In genomic region chr1:3856923-3857790, GRCh38 we compare ENCODE assay signal across 1 cellular context.
TF ChIP-seq lines count a peak whose summit lies in the region.

Gene CEP104 (minus strand): TSS chr1:3857211. CDS start chr1:3852407, 4,804 bp downstream.
A gene with protein sequence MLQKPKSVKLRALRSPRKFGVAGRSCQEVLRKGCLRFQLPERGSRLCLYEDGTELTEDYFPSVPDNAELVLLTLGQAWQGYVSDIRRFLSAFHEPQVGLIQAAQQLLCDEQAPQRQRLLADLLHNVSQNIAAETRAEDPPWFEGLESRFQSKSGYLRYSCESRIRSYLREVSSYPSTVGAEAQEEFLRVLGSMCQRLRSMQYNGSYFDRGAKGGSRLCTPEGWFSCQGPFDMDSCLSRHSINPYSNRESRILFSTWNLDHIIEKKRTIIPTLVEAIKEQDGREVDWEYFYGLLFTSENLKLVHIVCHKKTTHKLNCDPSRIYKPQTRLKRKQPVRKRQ (plus strand): TSS chr1:3857476. CDS start chr1:3857604, 128 bp downstream.

TF ChIP-seq in K562, 482 proteins besides CTCF, POLR2A, EP300 and RAD21 (continued from another document and continues in another):
- TF ChIP-seq POLR2AphosphoS5 (IDR thresholded peaks at IDR 0.05; ENCODE audit: control insufficient read depth, insufficient read depth, low read depth, low read length): peak; percentile 42; the same call in 1 of the 2 replicates
- TF ChIP-seq KLF13 (tag; IDR thresholded peaks at IDR 0.05; ENCODE audit: borderline replicate concordance, low read depth): peak; percentile 33; the same call in 1 of the 2 replicates
- no peak; the same call in 1 of the 2 replicates for TF ChIP-seq DMBX1 (CRISPR knock-in tag; IDR thresholded peaks at IDR 0.05; ENCODE audit: borderline replicate concordance)
- peak; percentile 63 for TF ChIP-seq POU5F1 (IDR thresholded peaks at IDR 0.05; ENCODE audit: borderline replicate concordance, low read depth, low read length, partially characterized antibody)
- TF ChIP-seq SOX6 (IDR thresholded peaks at IDR 0.05): no peak
- TF ChIP-seq, protein P1, sequence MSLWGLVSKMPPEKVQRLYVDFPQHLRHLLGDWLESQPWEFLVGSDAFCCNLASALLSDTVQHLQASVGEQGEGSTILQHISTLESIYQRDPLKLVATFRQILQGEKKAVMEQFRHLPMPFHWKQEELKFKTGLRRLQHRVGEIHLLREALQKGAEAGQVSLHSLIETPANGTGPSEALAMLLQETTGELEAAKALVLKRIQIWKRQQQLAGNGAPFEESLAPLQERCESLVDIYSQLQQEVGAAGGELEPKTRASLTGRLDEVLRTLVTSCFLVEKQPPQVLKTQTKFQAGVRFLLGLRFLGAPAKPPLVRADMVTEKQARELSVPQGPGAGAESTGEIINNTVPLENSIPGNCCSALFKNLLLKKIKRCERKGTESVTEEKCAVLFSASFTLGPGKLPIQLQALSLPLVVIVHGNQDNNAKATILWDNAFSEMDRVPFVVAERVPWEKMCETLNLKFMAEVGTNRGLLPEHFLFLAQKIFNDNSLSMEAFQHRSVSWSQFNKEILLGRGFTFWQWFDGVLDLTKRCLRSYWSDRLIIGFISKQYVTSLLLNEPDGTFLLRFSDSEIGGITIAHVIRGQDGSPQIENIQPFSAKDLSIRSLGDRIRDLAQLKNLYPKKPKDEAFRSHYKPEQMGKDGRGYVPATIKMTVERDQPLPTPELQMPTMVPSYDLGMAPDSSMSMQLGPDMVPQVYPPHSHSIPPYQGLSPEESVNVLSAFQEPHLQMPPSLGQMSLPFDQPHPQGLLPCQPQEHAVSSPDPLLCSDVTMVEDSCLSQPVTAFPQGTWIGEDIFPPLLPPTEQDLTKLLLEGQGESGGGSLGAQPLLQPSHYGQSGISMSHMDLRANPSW (CRISPR knock-in tag; IDR thresholded peaks at IDR 0.05): 0 out of 2 replicates have a peak, but pooled peaks have one; percentile 73
- TF ChIP-seq, protein P2, sequence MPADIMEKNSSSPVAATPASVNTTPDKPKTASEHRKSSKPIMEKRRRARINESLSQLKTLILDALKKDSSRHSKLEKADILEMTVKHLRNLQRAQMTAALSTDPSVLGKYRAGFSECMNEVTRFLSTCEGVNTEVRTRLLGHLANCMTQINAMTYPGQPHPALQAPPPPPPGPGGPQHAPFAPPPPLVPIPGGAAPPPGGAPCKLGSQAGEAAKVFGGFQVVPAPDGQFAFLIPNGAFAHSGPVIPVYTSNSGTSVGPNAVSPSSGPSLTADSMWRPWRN (IDR thresholded peaks at IDR 0.05; ENCODE audit: low read depth): no peak
- TF ChIP-seq ATF1 (CRISPR knock-in tag; IDR thresholded peaks at IDR 0.05): peak; percentile 37; the same call in 1 of the 2 replicates
- TF ChIP-seq ATF1 (tag; IDR thresholded peaks at IDR 0.05): peak; percentile 89
- no peak for TF ChIP-seq ZNF766 (CRISPR knock-in tag; conservative IDR thresholded peaks at IDR 0.05)
- TF ChIP-seq RNF2 (IDR thresholded peaks at IDR 0.05): peak; percentile 62; the same call in 1 of the 2 replicates
- TF ChIP-seq, protein P3, sequence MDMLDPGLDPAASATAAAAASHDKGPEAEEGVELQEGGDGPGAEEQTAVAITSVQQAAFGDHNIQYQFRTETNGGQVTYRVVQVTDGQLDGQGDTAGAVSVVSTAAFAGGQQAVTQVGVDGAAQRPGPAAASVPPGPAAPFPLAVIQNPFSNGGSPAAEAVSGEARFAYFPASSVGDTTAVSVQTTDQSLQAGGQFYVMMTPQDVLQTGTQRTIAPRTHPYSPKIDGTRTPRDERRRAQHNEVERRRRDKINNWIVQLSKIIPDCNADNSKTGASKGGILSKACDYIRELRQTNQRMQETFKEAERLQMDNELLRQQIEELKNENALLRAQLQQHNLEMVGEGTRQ (CRISPR knock-in tag; IDR thresholded peaks at IDR 0.05): no peak
- no peak for TF ChIP-seq GATA2 (CRISPR knock-in tag; IDR thresholded peaks at IDR 0.05)
- no peak for TF ChIP-seq ID3 (CRISPR knock-in tag; IDR thresholded peaks at IDR 0.05)
- 0 out of 2 replicates have a peak, but pooled peaks have one; percentile 27 for TF ChIP-seq ID3 (tag; IDR thresholded peaks at IDR 0.05)
- TF ChIP-seq, protein P4, sequence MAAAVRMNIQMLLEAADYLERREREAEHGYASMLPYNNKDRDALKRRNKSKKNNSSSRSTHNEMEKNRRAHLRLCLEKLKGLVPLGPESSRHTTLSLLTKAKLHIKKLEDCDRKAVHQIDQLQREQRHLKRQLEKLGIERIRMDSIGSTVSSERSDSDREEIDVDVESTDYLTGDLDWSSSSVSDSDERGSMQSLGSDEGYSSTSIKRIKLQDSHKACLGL (CRISPR knock-in tag; IDR thresholded peaks at IDR 0.05; ENCODE audit: borderline replicate concordance, poor library complexity, severe bottlenecking): peak; percentile 32
- TF ChIP-seq TBP (optimal IDR thresholded peaks at IDR 0.05; ENCODE audit: low read depth, low read length): peak; percentile 54
- TF ChIP-seq CCNT2 (IDR thresholded peaks at IDR 0.05; ENCODE audit: borderline replicate concordance, extremely low read depth, insufficient read length, low read depth, low read length): peak; percentile 73
- peak; percentile 84 for TF ChIP-seq ETV5 (CRISPR knock-in tag; IDR thresholded peaks at IDR 0.05; ENCODE audit: low read depth)
- 0 out of 2 replicates have a peak, but pooled peaks have one; percentile 24 for TF ChIP-seq MTA3 (IDR thresholded peaks at IDR 0.05; ENCODE audit: borderline replicate concordance)
- no peak for TF ChIP-seq FOS (IDR thresholded peaks at IDR 0.05; ENCODE audit: extremely low read depth, insufficient read length)
- peak; percentile 89 for TF ChIP-seq ATF7 (IDR thresholded peaks at IDR 0.05)
- TF ChIP-seq YY1 (IDR thresholded peaks at IDR 0.05; ENCODE audit: borderline replicate concordance in 1 of 3, control insufficient read depth in 1 of 3, extremely low read depth in 1 of 3, insufficient read depth in 3 of 3, insufficient read length in 1 of 3, insufficient replicate concordance in 2 of 3, low read depth in 1 of 3, low read length in 2 of 3): peak in 1 of 3 experiments; percentile 43
- TF ChIP-seq GTF2A2 (tag; IDR thresholded peaks at IDR 0.05): no peak
- TF ChIP-seq RBBP5 (IDR thresholded peaks at IDR 0.05; ENCODE audit: borderline replicate concordance, insufficient read depth, low read length, poor library complexity, severe bottlenecking): peak; percentile 85
- peak; percentile 20; the same call in 1 of the 2 replicates for TF ChIP-seq ZNF431 (CRISPR knock-in tag; IDR thresholded peaks at IDR 0.05)
- TF ChIP-seq KLF1 (tag; IDR thresholded peaks at IDR 0.05): peak; percentile 64
- peak; percentile 41; the same call in 1 of the 2 replicates for TF ChIP-seq ZBTB12 (CRISPR knock-in tag; IDR thresholded peaks at IDR 0.05)
- TF ChIP-seq PHF8 (IDR thresholded peaks at IDR 0.05; ENCODE audit: borderline replicate concordance, low read length): peak; percentile 79; the same call in 1 of the 2 replicates
- TF ChIP-seq NRF1 (conservative IDR thresholded peaks at IDR 0.05 in 1 of 2, IDR thresholded peaks at IDR 0.05 in 1 of 2): peak; percentile 100
- TF ChIP-seq ZNF324 (CRISPR knock-in tag; IDR thresholded peaks at IDR 0.05): no peak
- TF ChIP-seq CBFA2T3 (IDR thresholded peaks at IDR 0.05): 0 out of 2 replicates have a peak, but pooled peaks have one; percentile 21
- TF ChIP-seq POLR2G (IDR thresholded peaks at IDR 0.05; ENCODE audit: low read depth, low read length): peak; percentile 76
- peak; percentile 84 for TF ChIP-seq ZNF232 (CRISPR knock-in tag; IDR thresholded peaks at IDR 0.05)
- TF ChIP-seq NFE2L1 (tag; IDR thresholded peaks at IDR 0.05; ENCODE audit: borderline replicate concordance, low read depth): no peak
- peak; percentile 28 for TF ChIP-seq U2AF1 (optimal IDR thresholded peaks at IDR 0.05; ENCODE audit: low read depth, low read length)
- no peak for TF ChIP-seq SPI1 (IDR thresholded peaks at IDR 0.05; ENCODE audit: borderline replicate concordance, low read depth, low read length)
- no peak for TF ChIP-seq KLF16 (IDR thresholded peaks at IDR 0.05)
- peak; percentile 74 for TF ChIP-seq RFX1 (IDR thresholded peaks at IDR 0.05)
- peak; percentile 35; the same call in 1 of the 2 replicates for TF ChIP-seq E2F3 (CRISPR knock-in tag; IDR thresholded peaks at IDR 0.05)
- no peak for TF ChIP-seq CHD4 (IDR thresholded peaks at IDR 0.05; ENCODE audit: insufficient read depth, insufficient replicate concordance, low read depth, low read length, poor library complexity, severe bottlenecking)
- peak in 1 of 2 experiments; percentile 71; a peak in 2 of 4 replicates for TF ChIP-seq FOXK2 (conservative IDR thresholded peaks at IDR 0.05 in 1 of 2, IDR thresholded peaks at IDR 0.05 in 1 of 2; ENCODE audit: low read depth in 2 of 2)
- 0 out of 2 replicates have a peak, but pooled peaks have one; percentile 15 for TF ChIP-seq CBFA2T2 (conservative IDR thresholded peaks at IDR 0.05)
- TF ChIP-seq TEAD4 (IDR thresholded peaks at IDR 0.05; ENCODE audit: low read length): no peak
- TF ChIP-seq TEAD4 (CRISPR knock-in tag; IDR thresholded peaks at IDR 0.05; ENCODE audit: borderline replicate concordance): peak; percentile 59; the same call in 1 of the 2 replicates
- TF ChIP-seq ZNF699 (CRISPR knock-in tag; IDR thresholded peaks at IDR 0.05; ENCODE audit: insufficient replicate concordance): no peak
- TF ChIP-seq, protein P5, sequence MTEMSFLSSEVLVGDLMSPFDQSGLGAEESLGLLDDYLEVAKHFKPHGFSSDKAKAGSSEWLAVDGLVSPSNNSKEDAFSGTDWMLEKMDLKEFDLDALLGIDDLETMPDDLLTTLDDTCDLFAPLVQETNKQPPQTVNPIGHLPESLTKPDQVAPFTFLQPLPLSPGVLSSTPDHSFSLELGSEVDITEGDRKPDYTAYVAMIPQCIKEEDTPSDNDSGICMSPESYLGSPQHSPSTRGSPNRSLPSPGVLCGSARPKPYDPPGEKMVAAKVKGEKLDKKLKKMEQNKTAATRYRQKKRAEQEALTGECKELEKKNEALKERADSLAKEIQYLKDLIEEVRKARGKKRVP (CRISPR knock-in tag; IDR thresholded peaks at IDR 0.05): no peak
- TF ChIP-seq CSDE1 (IDR thresholded peaks at IDR 0.05): no peak
- no peak for TF ChIP-seq IFI16 (CRISPR knock-in tag; IDR thresholded peaks at IDR 0.05)
- no peak for TF ChIP-seq SMARCA5 (IDR thresholded peaks at IDR 0.05)
- TF ChIP-seq, protein P6, sequence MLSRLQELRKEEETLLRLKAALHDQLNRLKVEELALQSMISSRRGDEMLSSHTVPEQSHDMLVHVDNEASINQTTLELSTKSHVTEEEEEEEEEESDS (CRISPR knock-in tag; IDR thresholded peaks at IDR 0.05): no peak
- TF ChIP-seq MECOM (CRISPR knock-in tag; IDR thresholded peaks at IDR 0.05): no peak
- TF ChIP-seq DIDO1 (tag; IDR thresholded peaks at IDR 0.05; ENCODE audit: low read depth): peak; percentile 61
- TF ChIP-seq ZFP91 (CRISPR knock-in tag; IDR thresholded peaks at IDR 0.05): no peak
- TF ChIP-seq CBX8 (IDR thresholded peaks at IDR 0.05; ENCODE audit: borderline replicate concordance, extremely low read depth, low read depth, low read length, poor library complexity, severe bottlenecking): no peak
- no peak for TF ChIP-seq MXI1 (IDR thresholded peaks at IDR 0.05; ENCODE audit: low read depth, low read length)
- TF ChIP-seq TEAD1 (CRISPR knock-in tag; IDR thresholded peaks at IDR 0.05): no peak
- no peak for TF ChIP-seq NCOA2 (IDR thresholded peaks at IDR 0.05; ENCODE audit: partially characterized antibody in 2 of 2)
- peak; percentile 80; the same call in 1 of the 2 replicates for TF ChIP-seq ZBTB7A (IDR thresholded peaks at IDR 0.05; ENCODE audit: borderline replicate concordance, control insufficient read depth, low read depth, low read length)
- no peak for TF ChIP-seq BCLAF1 (IDR thresholded peaks at IDR 0.05; ENCODE audit: borderline replicate concordance in 1 of 2, control insufficient read depth in 1 of 2, low read depth in 2 of 2, low read length in 1 of 2)
- peak; percentile 90 for TF ChIP-seq HNRNPL (IDR thresholded peaks at IDR 0.05; ENCODE audit: low read depth, low read length)
